Comparison of ENCODE assay signal across 11 cellular contexts in genomic region chr15:79644091-79644490, GRCh38.
A peak's percentile ranks its signal among the peaks of the same experiment; 100 is the strongest.
DNase-seq lines count a peak whose midpoint lies in the region.
"Had no signal": no experiment of that assay in that cellular context is flagged by ENCODE, and none has a peak within 500 bp of the region (broad histone marks: within the 10 kb centered on the region; RNA-seq: fewer than 3 reads in every experiment).

No MANE protein-coding gene starts in this region.

- peak; percentile 30 for DNase-seq in stimulated activated CD4-positive, alpha-beta T cell treated with anti-CD3 and anti-CD28 coated beads, Interleukin-15, amount 100 ng/mL, for 24 hours
- DNase-seq in stimulated activated CD4-positive, alpha-beta T cell treated with anti-CD3 and anti-CD28 coated beads, Interleukin-4, amount 100 ng/mL, for 4 hours: no peak
- DNase-seq in RKO (ENCODE audit: low spot score): peak; percentile 94
- DNase-seq in dermis microvascular lymphatic vessel endothelial cell (ENCODE audit: low read depth in 2 of 2): peak; percentile 48 to 90
- peak; percentile 61 for DNase-seq in stromal cell of bone marrow (ENCODE audit: low read depth)
- no peak for DNase-seq in NCI-H69 (lab: John Stamatoyannopoulos, UW)
- DNase-seq in amygdala (lab: John Stamatoyannopoulos, UW): no peak
- DNase-seq in GM19238 (ENCODE audit: insufficient read length, low spot score): no peak
- DNase-seq: CD4-positive, alpha-beta T cell; RPMI8226; stimulated activated naive CD4-positive, alpha-beta T cell had no signal

Comparison
In these comparisons a context has a peak if more than half of its experiments do, and no peak if none do; other contexts are left out.
1. DNase-seq: peak in stimulated activated CD4-positive, alpha-beta T cell treated with anti-CD3 and anti-CD28 coated beads, Interleukin-15, amount 100 ng/mL, for 24 hours (single experiment), RKO (single experiment), dermis microvascular lymphatic vessel endothelial cell (2 of 2) and stromal cell of bone marrow (single experiment); none in stimulated activated CD4-positive, alpha-beta T cell treated with anti-CD3 and anti-CD28 coated beads, Interleukin-4, amount 100 ng/mL, for 4 hours (0 of 2), NCI-H69 (single experiment), amygdala (0 of 56) and GM19238 (single experiment).